Comparison of ENCODE assay signal across 25 cellular contexts in genomic region chr3:30397030-30397429, GRCh38.
"Had no signal": no experiment of that assay in that cellular context is flagged by ENCODE, and none has a peak within 500 bp of the region (broad histone marks: within the 10 kb centered on the region; RNA-seq: fewer than 3 reads in every experiment).

No MANE protein-coding gene starts in this region.

- ATAC-seq: activated CD8-positive, alpha-beta memory T cell treated with anti-CD3 and anti-CD28 coated beads, Interleukin-2, amount 10 ng/mL, durations not matched to agents 7 days and 5 days; K562; Panc1; T-helper 17 cell had no signal

- DNase-seq: activated B cell treated with CpG ODN at 0.5 μM for 24 hours; activated CD4-positive, alpha-beta T cell treated with anti-CD3 and anti-CD28 coated beads for 1 hour; activated CD4-positive, alpha-beta T cell treated with anti-CD3 and anti-CD28 coated beads, Interleukin-2, amount 10 ng/mL, durations not matched to agents 24 days and 14 days; activated CD4-positive, alpha-beta T cell treated with anti-CD3 and anti-CD28 coated beads, Interleukin-2, amount 50 U/mL, for 48 hours; activated CD8-positive, alpha-beta memory T cell treated with anti-CD3 and anti-CD28 coated beads, Interleukin-2, amount 10 ng/mL, durations not matched to agents 7 days and 5 days; activated effector memory CD4-positive, alpha-beta T cell treated with Interleukin-2 at 50 U/mL for 16 hours; activated naive CD4-positive, alpha-beta T cell; activated T-cell treated with anti-CD3 and anti-CD28 coated beads, Interleukin-2, amount 50 U/mL, for 24 hours; aorta; Karpas-422; MM.1S; NCI-H1105; NCI-H1436; NCI-H2029 treated with DMSO at 0.1 percent for 48 hours; NCI-H226; NCI-H510A treated with DMSO at 0.1 percent for 48 hours; NCI-H69; NK-92 treated with Interleukin-12 subunit alpha and Interleukin-12 subunit beta, amount 100 ng/mL, for 24 hours; OCI-M1; RPMI8226; SHP77; T-helper 17 cell; T-helper 9 cell had no signal

- H3K4me3 ChIP-seq: K562 had no signal
